In genomic region chr22:27994481-27995331, GRCh38 we compare ENCODE assay signal across 29 cellular contexts.
DNase-seq lines count a peak whose midpoint lies in the region; ATAC-seq and TF ChIP-seq lines count a peak whose summit lies in the region.
"Had no signal": no experiment of that assay in that cellular context is flagged by ENCODE, and none has a peak within 500 bp of the region (broad histone marks: within the 10 kb centered on the region; RNA-seq: fewer than 3 reads in every experiment).

No MANE protein-coding gene starts in this region.

- H3K9ac ChIP-seq in Karpas-422 (ENCODE audit: low read length) = no peak overlapping the region
- H3K9ac ChIP-seq: neural progenitor cell had no signal

- ATAC-seq in activated naive CD4-positive, alpha-beta T cell treated with anti-CD3 and anti-CD28 coated beads, Interleukin-2, amount 50 U/mL, for 72 hours = no peak
- ATAC-seq in lower lobe of right lung = no peak
- ATAC-seq: A549, HCT116, left cardiac atrium, mucosa of descending colon, Panc1 had no signal

- H3K4me3 Mint-ChIP-seq in activated naive CD4-positive, alpha-beta T cell treated with anti-CD3 and anti-CD28 coated beads, Interleukin-2, amount 10 ng/mL, durations not matched to agents 7 days and 5 days = no peak overlapping the region
- H3K4me3 Mint-ChIP-seq: activated CD4-positive, alpha-beta T cell treated with anti-CD3 and anti-CD28 coated beads, Interleukin-2, amount 10 ng/mL, durations not matched to agents 24 days and 14 days; activated naive CD8-positive, alpha-beta T cell treated with anti-CD3 and anti-CD28 coated beads for 36 hours; B cell; T-helper 1 cell treated with Interleukin-12 subunit alpha and Interleukin-12 subunit beta and Interleukin-4 antibody, amounts not matched to agents 30 μg/mL and 1 μg/mL, for 36 hours had no signal

- no peaks in the 10 kb centered on the region for H3K4me1 ChIP-seq in lower lobe of right lung
- H3K4me1 ChIP-seq in tibial artery = peaks cover 0 to 15% (median 4%) of the 10 kb centered on the region in 4 donors
- no peaks in the 10 kb centered on the region; the same call in none of the 2 replicates for H3K4me1 ChIP-seq in Karpas-422 (ENCODE audit: low read length)
- peaks cover 2 to 24% (median 4%) of the 10 kb centered on the region in 3 donors for H3K4me1 ChIP-seq in esophagus squamous epithelium
- H3K4me1 ChIP-seq: A549, colonic mucosa, neural progenitor cell had no signal

- H3K27me3 ChIP-seq in lower lobe of right lung (ENCODE audit: low read depth) (no peaks in the 10 kb centered on the region), tibial artery (no peaks in the 10 kb centered on the region), Karpas-422 (ENCODE audit: low read length) (no peaks in the 10 kb centered on the region), esophagus squamous epithelium (no peaks in the 10 kb centered on the region)
- H3K27me3 ChIP-seq: colonic mucosa, neural progenitor cell, thyroid gland had no signal

- DNase-seq in activated naive CD4-positive, alpha-beta T cell treated with anti-CD3 and anti-CD28 coated beads, Interleukin-2, amount 10 ng/mL, durations not matched to agents 7 days and 5 days = peak; percentile 15
- no peak for DNase-seq in activated naive CD4-positive, alpha-beta T cell treated with anti-CD3 and anti-CD28 coated beads, Interleukin-2, amount 50 U/mL, for 72 hours (ENCODE audit: low spot score in 2 of 2)
- peak; percentile 40 for DNase-seq in NOMO-1 treated with dmso at 0.1 percent for 144 hours (lab: John Stamatoyannopoulos, UW; ENCODE audit: unreplicated experiment)
- DNase-seq in lower lobe of right lung = peak; percentile 37
- peak; percentile 17 to 53 for DNase-seq in tibial artery
- DNase-seq in Karpas-422 = no peak
- DNase-seq in esophagus squamous epithelium (lab: John Stamatoyannopoulos, UW) = no peak
- no peak for DNase-seq in cerebellar cortex (ENCODE audit: low spot score)
- DNase-seq: activated CD4-positive, alpha-beta T cell treated with anti-CD3 and anti-CD28 coated beads, Interleukin-2, amount 10 ng/mL, durations not matched to agents 24 days and 14 days; activated naive CD8-positive, alpha-beta T cell treated with anti-CD3 and anti-CD28 coated beads for 36 hours; colonic mucosa; COR-L47; DMS79; KBM-7; mucosa of descending colon; NCI-H1092; NCI-H1930; NCI-H82; stimulated activated CD4-positive, alpha-beta T cell treated with anti-CD3 and anti-CD28 coated beads, Interleukin-2, amount 100 ng/mL, for 48 hours; stimulated activated naive CD4-positive, alpha-beta T cell treated with Interleukin-2 at 50 U/mL for 16 hours; thyroid gland had no signal

- H3K79me2 ChIP-seq in Karpas-422 (ENCODE audit: low read length) = no peaks in the 10 kb centered on the region

- H3K27me3 Mint-ChIP-seq in activated naive CD4-positive, alpha-beta T cell treated with anti-CD3 and anti-CD28 coated beads, Interleukin-2, amount 10 ng/mL, durations not matched to agents 7 days and 5 days = no peaks in the 10 kb centered on the region
- H3K27me3 Mint-ChIP-seq: activated CD4-positive, alpha-beta T cell treated with anti-CD3 and anti-CD28 coated beads, Interleukin-2, amount 10 ng/mL, durations not matched to agents 24 days and 14 days; activated naive CD8-positive, alpha-beta T cell treated with anti-CD3 and anti-CD28 coated beads for 36 hours; B cell had no signal

- no peaks in the 10 kb centered on the region; the same call in 1 of the 2 replicates for H4K20me1 ChIP-seq in Karpas-422 (ENCODE audit: insufficient read depth, low read depth, low read length)

- WGBS in esophagus squamous epithelium, 2 donors = 82 to 84% methylated on average over 5 to 7 of the region's 14 CpGs

- H3K27ac ChIP-seq in lower lobe of right lung (no peak overlapping the region), tibial artery (no peak overlapping the region), Karpas-422 (ENCODE audit: low read length) (no peak overlapping the region), esophagus squamous epithelium (no peak overlapping the region)
- H3K27ac ChIP-seq: A549, colonic mucosa, neural progenitor cell, thyroid gland had no signal

- H3K9me3 ChIP-seq in lower lobe of right lung (no peaks in the 10 kb centered on the region), tibial artery (no peaks in the 10 kb centered on the region), Karpas-422 (ENCODE audit: low read length) (no peaks in the 10 kb centered on the region), esophagus squamous epithelium (no peaks in the 10 kb centered on the region)
- H3K9me3 ChIP-seq: A549, colonic mucosa, mucosa of descending colon, thyroid gland had no signal

- H2AFZ ChIP-seq in Karpas-422 (ENCODE audit: low read length) = no peak overlapping the region
- H2AFZ ChIP-seq: neural progenitor cell had no signal

- H3K36me3 ChIP-seq in lower lobe of right lung (peaks cover 83% of the 10 kb centered on the region), tibial artery (peaks cover 8 to 100% (median 57%) of the 10 kb centered on the region in 3 donors), Karpas-422 (ENCODE audit: insufficient read depth, low read length) (no peaks in the 10 kb centered on the region), esophagus squamous epithelium (peaks cover 0 to 83% (median 0%) of the 10 kb centered on the region in 3 donors)
- H3K36me3 ChIP-seq: colonic mucosa, neural progenitor cell had no signal

- TF ChIP-seq CTCF in lower lobe of right lung (IDR thresholded peaks at IDR 0.05) (no peak), tibial artery (IDR thresholded peaks at IDR 0.05) (no peak), esophagus squamous epithelium (IDR thresholded peaks at IDR 0.05) (no peak)

- H3K4me1 Mint-ChIP-seq in activated naive CD4-positive, alpha-beta T cell treated with anti-CD3 and anti-CD28 coated beads, Interleukin-2, amount 10 ng/mL, durations not matched to agents 7 days and 5 days = no peaks in the 10 kb centered on the region
- H3K4me1 Mint-ChIP-seq: activated CD4-positive, alpha-beta T cell treated with anti-CD3 and anti-CD28 coated beads, Interleukin-2, amount 10 ng/mL, durations not matched to agents 24 days and 14 days; activated naive CD8-positive, alpha-beta T cell treated with anti-CD3 and anti-CD28 coated beads for 36 hours had no signal

- no peaks in the 10 kb centered on the region for H3K9me2 ChIP-seq in Karpas-422 (replicated peaks; ENCODE audit: insufficient read depth, low read length)

- no peak overlapping the region for H3K27ac Mint-ChIP-seq in activated naive CD4-positive, alpha-beta T cell treated with anti-CD3 and anti-CD28 coated beads, Interleukin-2, amount 10 ng/mL, durations not matched to agents 7 days and 5 days
- peak overlapping the region in 1 of 2 donors; percentile 72 for H3K27ac Mint-ChIP-seq in activated naive CD4-positive, alpha-beta T cell treated with anti-CD3 and anti-CD28 coated beads, Interleukin-2, amount 50 U/mL, for 72 hours
- H3K27ac Mint-ChIP-seq: activated CD4-positive, alpha-beta T cell treated with anti-CD3 and anti-CD28 coated beads, Interleukin-2, amount 10 ng/mL, durations not matched to agents 24 days and 14 days; activated naive CD8-positive, alpha-beta T cell treated with anti-CD3 and anti-CD28 coated beads for 36 hours; B cell; neural progenitor cell; T-helper 1 cell treated with Interleukin-12 subunit alpha and Interleukin-12 subunit beta and Interleukin-4 antibody, amounts not matched to agents 30 μg/mL and 1 μg/mL, for 36 hours had no signal

- H3K36me3 Mint-ChIP-seq in activated naive CD4-positive, alpha-beta T cell treated with anti-CD3 and anti-CD28 coated beads, Interleukin-2, amount 10 ng/mL, durations not matched to agents 7 days and 5 days = no peaks in the 10 kb centered on the region
- no peaks in the 10 kb centered on the region for H3K36me3 Mint-ChIP-seq in activated naive CD4-positive, alpha-beta T cell treated with anti-CD3 and anti-CD28 coated beads, Interleukin-2, amount 50 U/mL, for 72 hours
- H3K36me3 Mint-ChIP-seq: activated naive CD8-positive, alpha-beta T cell treated with anti-CD3 and anti-CD28 coated beads for 36 hours had no signal

- H3K4me2 ChIP-seq in Karpas-422 (ENCODE audit: low read depth, low read length, poor library complexity, severe bottlenecking) = no peak overlapping the region
- H3K4me2 ChIP-seq: A549, neural progenitor cell, smooth muscle cell had no signal

- CTCF ChIA-PET in activated naive CD4-positive, alpha-beta T cell treated with anti-CD3 and anti-CD28 coated beads, Interleukin-2, amount 10 ng/mL, durations not matched to agents 7 days and 5 days (lab: Charles Lee) = no interaction called here

- intact Hi-C loops in lower lobe of right lung (cut with DNase I) = no loop called here
- intact Hi-C loops in tibial artery (cut with DNase I; ENCODE audit: low total_unique reads) = loop anchor here (5.0 kb wide), 2 partner anchors 107 to 1242 kb away; no protein-coding TSS in a partner anchor
- intact Hi-C loops in esophagus squamous epithelium (cut with DNase I) = loop anchor here (10.0 kb wide), 1 partner anchor 590 kb away; no protein-coding TSS in a partner anchor

- H3K4me3 ChIP-seq in lower lobe of right lung = no peak overlapping the region
- no peak overlapping the region for H3K4me3 ChIP-seq in tibial artery
- no peak overlapping the region for H3K4me3 ChIP-seq in Karpas-422 (ENCODE audit: low read length)
- H3K4me3 ChIP-seq in esophagus squamous epithelium = no peak overlapping the region
- H3K4me3 ChIP-seq: A549, colonic mucosa, mucosa of descending colon, neural progenitor cell, smooth muscle cell, thyroid gland had no signal

- no peak for TF ChIP-seq POLR2A in esophagus squamous epithelium (IDR thresholded peaks at IDR 0.05)

- no peaks in the 10 kb centered on the region for H3K9me3 Mint-ChIP-seq in activated naive CD4-positive, alpha-beta T cell treated with anti-CD3 and anti-CD28 coated beads, Interleukin-2, amount 10 ng/mL, durations not matched to agents 7 days and 5 days
- H3K9me3 Mint-ChIP-seq in activated naive CD4-positive, alpha-beta T cell treated with anti-CD3 and anti-CD28 coated beads, Interleukin-2, amount 50 U/mL, for 72 hours = no peaks in the 10 kb centered on the region
- H3K9me3 Mint-ChIP-seq: activated CD4-positive, alpha-beta T cell treated with anti-CD3 and anti-CD28 coated beads, Interleukin-2, amount 10 ng/mL, durations not matched to agents 24 days and 14 days; activated naive CD8-positive, alpha-beta T cell treated with anti-CD3 and anti-CD28 coated beads for 36 hours; neural progenitor cell; T-helper 1 cell treated with Interleukin-12 subunit alpha and Interleukin-12 subunit beta and Interleukin-4 antibody, amounts not matched to agents 30 μg/mL and 1 μg/mL, for 36 hours had no signal

Comparison
In these comparisons a context has a peak if more than half of its experiments do, and no peak if none do; other contexts are left out.
1. DNase-seq: peak in activated naive CD4-positive, alpha-beta T cell treated with anti-CD3 and anti-CD28 coated beads, Interleukin-2, amount 10 ng/mL, durations not matched to agents 7 days and 5 days (single experiment), NOMO-1 treated with dmso at 0.1 percent for 144 hours (single experiment), lower lobe of right lung (single experiment) and tibial artery (2 of 2); none in activated naive CD4-positive, alpha-beta T cell treated with anti-CD3 and anti-CD28 coated beads, Interleukin-2, amount 50 U/mL, for 72 hours (0 of 2), Karpas-422 (single experiment), esophagus squamous epithelium (single experiment) and cerebellar cortex (single experiment).